ENCODE assay signal across 8 cellular contexts in the genomic region with DNA sequence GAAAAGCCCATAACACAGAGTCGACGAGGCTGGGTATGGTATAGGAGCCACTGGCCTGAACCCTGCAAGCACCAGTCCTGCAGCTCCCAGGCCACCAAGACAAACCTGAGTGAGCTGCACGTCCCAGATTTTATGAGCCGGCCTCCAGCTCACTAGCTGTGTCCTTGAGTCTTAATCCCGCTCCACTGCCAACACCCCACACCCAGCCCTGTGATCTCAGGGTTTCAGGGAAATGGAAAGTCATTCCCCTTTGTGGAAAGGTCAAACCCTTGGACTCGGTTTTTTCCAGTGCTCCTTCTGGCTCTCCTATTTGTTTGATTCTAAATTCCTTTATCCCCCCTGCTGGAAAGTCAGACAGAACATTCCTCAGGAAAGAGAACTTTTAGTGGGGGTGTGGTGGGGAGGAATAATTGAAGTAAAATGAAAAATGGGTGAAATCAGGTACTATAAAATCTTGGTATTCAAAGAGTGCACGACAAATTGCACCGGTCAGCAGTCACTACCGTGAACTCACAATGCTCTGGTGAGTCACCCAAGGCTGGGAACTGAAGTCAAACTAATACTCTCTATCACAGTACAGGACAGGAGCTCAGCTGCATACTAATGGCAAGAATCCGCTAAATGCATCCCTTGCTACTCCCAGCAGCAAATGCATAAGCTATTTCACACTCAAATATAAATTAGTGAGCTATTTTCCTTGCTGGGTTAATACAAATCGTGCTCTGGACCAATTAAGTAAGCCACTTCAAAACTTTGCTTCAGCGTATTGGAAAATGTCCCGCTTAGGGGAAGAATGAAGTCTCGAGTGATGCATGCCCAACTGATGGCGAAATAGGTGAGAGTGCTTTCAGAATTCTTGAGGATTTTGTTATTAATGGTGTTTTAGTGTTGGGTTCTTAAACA. TPM values are rescaled to one million over a fixed set of nuclear protein-coding genes. Genes with fewer than 3 reads are reported as not detected.
DNase-seq lines count a peak whose midpoint lies in the region; ATAC-seq, FAIRE-seq and TF ChIP-seq lines count a peak whose summit lies in the region.

No MANE protein-coding gene starts in this region.

- FAIRE-seq in RCC 7860 (lab: Jason Lieb, UNC): peak; percentile 86

- TF ChIP-seq CTCF in fibroblast of the aortic adventitia (IDR thresholded peaks at IDR 0.05; ENCODE audit: insufficient read depth, low read length) (no peak), GM13977 (IDR thresholded peaks at IDR 0.05; ENCODE audit: extremely low read depth, insufficient read depth, missing control alignments) (no peak)

- no peak for ATAC-seq in GM18873 (IDR thresholded peaks at IDR 0.05; ENCODE audit: low FRiP score, unreplicated experiment)
- no peak for ATAC-seq in HG02884 (IDR thresholded peaks at IDR 0.05; ENCODE audit: unreplicated experiment)

- DNase-seq in DMS79 treated with DMSO at 0.1 percent for 48 hours (lab: John Stamatoyannopoulos, UW) (peak; percentile 88), RCC 7860 (ENCODE audit: low spot score) (peak; percentile 79), fibroblast of the aortic adventitia (ENCODE audit: low read depth) (peak; percentile 75), posterior vena cava (ENCODE audit: low spot score) (peak; percentile 90), GM13977 (ENCODE audit: low spot score) (no peak)
- DNase-seq in effector CD4-positive, alpha-beta T cell: no peak

- intact Hi-C loops in posterior vena cava (cut with DNase I): loop anchor here in 1 of 2 donors (10.0 kb wide), 3 partner anchors 83 to 147 kb away; no protein-coding TSS in a partner anchor

- in situ Hi-C loops in GM13977 (cut with MboI; ENCODE audit: low pct_unique_long_range_greater_than_20kb, low sequenced_read_pairs, unreplicated experiment): no loop called here

- H3K4me3 ChIP-seq in fibroblast of the aortic adventitia (ENCODE audit: low read depth, low read length): peak overlapping the region; percentile 10

RNA-seq across cellular contexts. Expression of a gene that starts 9.0 kb away (rescaled TPM):
- total RNA-seq in fibroblast of the aortic adventitia (ENCODE audit: low replicate concordance): 4.1 and 6.6 TPM in 2 replicates
- total RNA-seq in posterior vena cava: 10 to 100 TPM; 17.2 to 24.7 TPM

Comparison
In these comparisons a context has a peak if more than half of its experiments do, and no peak if none do; other contexts are left out.
1. DNase-seq: peak in DMS79 treated with DMSO at 0.1 percent for 48 hours (single experiment), RCC 7860 (single experiment), fibroblast of the aortic adventitia (single experiment) and posterior vena cava (single experiment); none in effector CD4-positive, alpha-beta T cell (single experiment) and GM13977 (single experiment).